In the genomic region with DNA sequence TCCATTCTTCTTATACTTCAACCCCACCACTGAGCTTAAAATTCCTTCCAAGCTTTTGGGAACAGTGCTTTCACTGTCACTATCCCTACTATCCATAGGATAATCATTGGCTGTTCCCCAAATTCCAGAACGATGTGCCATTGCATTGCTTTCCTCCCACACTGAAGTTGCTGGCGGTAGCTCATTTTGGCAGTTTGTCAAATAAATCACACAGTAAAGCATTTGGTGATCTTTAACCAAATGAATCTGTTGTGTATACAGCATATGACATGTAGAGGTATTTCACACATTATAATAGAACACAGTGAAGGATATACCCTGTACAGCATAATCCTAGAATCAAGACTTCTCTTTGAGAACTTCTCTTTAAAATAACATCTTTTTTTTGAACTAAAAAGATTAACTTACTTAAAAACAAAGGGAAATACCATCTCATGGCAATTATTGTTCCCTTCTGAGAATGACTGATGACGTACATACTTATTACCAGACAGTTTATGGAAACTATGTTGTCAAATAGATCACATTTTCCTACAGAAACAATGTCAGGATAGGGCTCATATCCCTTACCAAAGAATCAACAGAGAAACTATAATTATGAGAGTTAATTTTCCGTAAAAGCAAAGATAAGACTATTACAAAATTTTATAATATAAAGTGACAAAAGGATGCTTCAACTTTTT, we compare ENCODE assay signal across 14 cellular contexts.
DNase-seq lines count a peak whose midpoint lies in the region; ATAC-seq, FAIRE-seq and TF ChIP-seq lines count a peak whose summit lies in the region.
"Had no signal": no experiment of that assay in that cellular context is flagged by ENCODE, and none has a peak within 500 bp of the region (broad histone marks: within the 10 kb centered on the region; RNA-seq: fewer than 3 reads in every experiment).

No MANE protein-coding gene starts in this region.

- H3K36me3 ChIP-seq in SJSA1 (no peaks in the 10 kb centered on the region), fibroblast of lung (ENCODE audit: control insufficient read depth, insufficient read depth, low read length) (no peaks in the 10 kb centered on the region), upper lobe of left lung (no peaks in the 10 kb centered on the region), gastrocnemius medialis (no peaks in the 10 kb centered on the region)

- in situ Hi-C loops in gastrocnemius medialis (cut with MboI; ENCODE audit: low sequenced_read_pairs in 4 of 4) = no loop called here

- H3K4me1 Mint-ChIP-seq in activated T-cell treated with anti-CD3 and anti-CD28 coated beads, Interleukin-2, amount 50 U/mL, for 4 hours (ENCODE audit: low read depth) = peaks cover 1% of the 10 kb centered on the region
- no peaks in the 10 kb centered on the region for H3K4me1 Mint-ChIP-seq in activated naive CD4-positive, alpha-beta T cell treated with anti-CD3 and anti-CD28 coated beads for 36 hours (ENCODE audit: low read depth)

- peaks cover 13% of the 10 kb centered on the region for H3K27me3 Mint-ChIP-seq in activated T-cell treated with anti-CD3 and anti-CD28 coated beads, Interleukin-2, amount 50 U/mL, for 4 hours (ENCODE audit: low read depth)
- peaks cover 2% of the 10 kb centered on the region for H3K27me3 Mint-ChIP-seq in activated naive CD4-positive, alpha-beta T cell treated with anti-CD3 and anti-CD28 coated beads for 36 hours (ENCODE audit: low read depth)

- H3K36me3 Mint-ChIP-seq in activated T-cell treated with anti-CD3 and anti-CD28 coated beads, Interleukin-2, amount 50 U/mL, for 4 hours (ENCODE audit: insufficient read depth) = peaks cover 3% of the 10 kb centered on the region
- H3K36me3 Mint-ChIP-seq in activated naive CD4-positive, alpha-beta T cell treated with anti-CD3 and anti-CD28 coated beads for 36 hours (ENCODE audit: low read depth) = no peaks in the 10 kb centered on the region

- H4K20me1 ChIP-seq in fibroblast of lung (ENCODE audit: control insufficient read depth, extremely low read depth, insufficient read depth, low read length) = no peaks in the 10 kb centered on the region

- CTCF ChIA-PET in activated naive CD4-positive, alpha-beta T cell treated with anti-CD3 and anti-CD28 coated beads for 36 hours (lab: Charles Lee) = interaction anchor here (0.6 kb wide), 1 partner anchor 95 kb away, joined by 3 read pairs; no protein-coding TSS in a partner anchor

- peak overlapping the region; percentile 58 for H3K4me2 ChIP-seq in fibroblast of lung (ENCODE audit: extremely low read depth, insufficient read depth, low read length)

- intact Hi-C loops in gastrocnemius medialis (cut with DNase I; ENCODE audit: low total_unique reads) = no loop called here
- intact Hi-C loops in activated naive CD4-positive, alpha-beta T cell treated with anti-CD3 and anti-CD28 coated beads for 36 hours (cut with micrococcal nuclease) = no loop called here

- H3K4me3 ChIP-seq in SJSA1 (no peak overlapping the region), fibroblast of lung (replicated peaks in 1 of 4; ENCODE audit: control extremely low read depth in 1 of 4, insufficient read depth in 1 of 4, low read depth in 3 of 4, low read length in 4 of 4) (no peak overlapping the region), skeletal muscle cell (ENCODE audit: low read depth, low read length) (no peak overlapping the region), upper lobe of left lung (no peak overlapping the region), gastrocnemius medialis (no peak overlapping the region)

- TF ChIP-seq POLR2A in H54 (IDR thresholded peaks at IDR 0.05; ENCODE audit: low read depth, low read length) = no peak
- no peak for TF ChIP-seq POLR2A in upper lobe of left lung (IDR thresholded peaks at IDR 0.05)
- TF ChIP-seq POLR2A in gastrocnemius medialis (IDR thresholded peaks at IDR 0.05) = no peak

- TF ChIP-seq EP300 in upper lobe of left lung (IDR thresholded peaks at IDR 0.05) = no peak

- 49 to 56% methylated on average over 4 of the region's 4 CpGs for WGBS in upper lobe of left lung, 2 donors

- peak; percentile 99 for FAIRE-seq in H54 (lab: Jason Lieb, UNC)
- FAIRE-seq: D721Med had no signal

- H3K9me3 ChIP-seq in SJSA1 (replicated peaks) (no peaks in the 10 kb centered on the region), fibroblast of lung (ENCODE audit: control insufficient read depth, insufficient read depth, low read depth, low read length) (no peaks in the 10 kb centered on the region), upper lobe of left lung (no peaks in the 10 kb centered on the region), gastrocnemius medialis (no peaks in the 10 kb centered on the region)

- no peak overlapping the region for H3K9ac ChIP-seq in fibroblast of lung (ENCODE audit: insufficient read depth, low read length)

- no peak overlapping the region for H3K4me3 Mint-ChIP-seq in activated T-cell treated with anti-CD3 and anti-CD28 coated beads, Interleukin-2, amount 50 U/mL, for 4 hours
- H3K4me3 Mint-ChIP-seq in activated naive CD4-positive, alpha-beta T cell treated with anti-CD3 and anti-CD28 coated beads for 36 hours = no peak overlapping the region

- ATAC-seq in upper lobe of left lung (ENCODE audit: low FRiP score in 2 of 2) = no peak
- ATAC-seq in activated T-cell treated with anti-CD3 and anti-CD28 coated beads, Interleukin-2, amount 50 U/mL, for 4 hours = no peak
- ATAC-seq in gastrocnemius medialis = no peak

- H3K27ac Mint-ChIP-seq in activated naive CD4-positive, alpha-beta T cell treated with anti-CD3 and anti-CD28 coated beads for 36 hours = no peak overlapping the region

- peak overlapping the region; percentile 39 for H3K27ac ChIP-seq in SJSA1
- H3K27ac ChIP-seq in fibroblast of lung (ENCODE audit: insufficient read depth, low read length) = peak overlapping the region; percentile 12
- H3K27ac ChIP-seq in upper lobe of left lung = no peak overlapping the region
- H3K27ac ChIP-seq in gastrocnemius medialis = no peak overlapping the region

- no peaks in the 10 kb centered on the region for H3K9me3 Mint-ChIP-seq in activated T-cell treated with anti-CD3 and anti-CD28 coated beads, Interleukin-2, amount 50 U/mL, for 4 hours
- H3K9me3 Mint-ChIP-seq in activated naive CD4-positive, alpha-beta T cell treated with anti-CD3 and anti-CD28 coated beads for 36 hours = no peaks in the 10 kb centered on the region

- DNase-seq in H54 (ENCODE audit: insufficient read length, low spot score) = peak; percentile 33
- peak; percentile 68 to 73 for DNase-seq in SJSA1 (ENCODE audit: low read depth in 1 of 2, low spot score in 2 of 2)
- peak; percentile 83 to 95 for DNase-seq in fibroblast of lung (ENCODE audit: low read depth in 2 of 2)
- DNase-seq in skeletal muscle cell (ENCODE audit: low read depth) = peak; percentile 86
- no peak for DNase-seq in upper lobe of left lung
- no peak for DNase-seq in activated T-cell treated with anti-CD3 and anti-CD28 coated beads, Interleukin-2, amount 50 U/mL, for 4 hours
- DNase-seq in gastrocnemius medialis = no peak
- DNase-seq in activated naive CD4-positive, alpha-beta T cell treated with anti-CD3 and anti-CD28 coated beads for 36 hours = no peak
- DNase-seq: activated naive CD4-positive, alpha-beta T cell treated with anti-CD3 and anti-CD28 coated beads, Interleukin-2, amount 50 U/mL, for 16 hours; effector CD4-positive, alpha-beta T cell; H7; NCI-H187 treated with DMSO at 0.1 percent for 48 hours; substantia nigra had no signal

- peaks cover 31% of the 10 kb centered on the region for H3K4me1 ChIP-seq in SJSA1 (replicated peaks)
- peaks cover 5% of the 10 kb centered on the region for H3K4me1 ChIP-seq in fibroblast of lung (ENCODE audit: control insufficient read depth, extremely low read depth, insufficient read depth, low read length)
- H3K4me1 ChIP-seq in upper lobe of left lung = no peaks in the 10 kb centered on the region
- peaks cover 4 to 10% of the 10 kb centered on the region in 2 donors for H3K4me1 ChIP-seq in gastrocnemius medialis

- H2AFZ ChIP-seq in fibroblast of lung (ENCODE audit: low read length) = no peak overlapping the region

- no peaks in the 10 kb centered on the region for H3K79me2 ChIP-seq in fibroblast of lung (ENCODE audit: control insufficient read depth, insufficient read depth, low read length)

- H3K27me3 ChIP-seq in SJSA1 (replicated peaks) = no peaks in the 10 kb centered on the region
- H3K27me3 ChIP-seq in fibroblast of lung (ENCODE audit: control insufficient read depth, insufficient read depth, low read length) = no peaks in the 10 kb centered on the region
- H3K27me3 ChIP-seq in upper lobe of left lung = no peaks in the 10 kb centered on the region
- no peaks in the 10 kb centered on the region for H3K27me3 ChIP-seq in gastrocnemius medialis

- TF ChIP-seq CTCF in fibroblast of lung (conservative IDR thresholded peaks at IDR 0.05 in 1 of 2, IDR thresholded peaks at IDR 0.05 in 1 of 2; ENCODE audit: low read depth in 1 of 2, low read length in 2 of 2) (no peak), upper lobe of left lung (IDR thresholded peaks at IDR 0.05) (no peak), gastrocnemius medialis (IDR thresholded peaks at IDR 0.05 in 4 of 5, conservative IDR thresholded peaks at IDR 0.05 in 1 of 5) (no peak)

Comparison
In these comparisons a context has a peak if more than half of its experiments do, and no peak if none do; other contexts are left out.
1. DNase-seq: peak in H54 (single experiment), SJSA1 (2 of 2), fibroblast of lung (2 of 2) and skeletal muscle cell (single experiment); none in upper lobe of left lung (0 of 2), activated T-cell treated with anti-CD3 and anti-CD28 coated beads, Interleukin-2, amount 50 U/mL, for 4 hours (single experiment), gastrocnemius medialis (0 of 2) and activated naive CD4-positive, alpha-beta T cell treated with anti-CD3 and anti-CD28 coated beads for 36 hours (single experiment).
2. H3K27ac ChIP-seq: peak in SJSA1 (single experiment) and fibroblast of lung (single experiment); none in upper lobe of left lung (0 of 4) and gastrocnemius medialis (0 of 4).